Comparison of ENCODE assay signal across 8 cellular contexts in the genomic region with DNA sequence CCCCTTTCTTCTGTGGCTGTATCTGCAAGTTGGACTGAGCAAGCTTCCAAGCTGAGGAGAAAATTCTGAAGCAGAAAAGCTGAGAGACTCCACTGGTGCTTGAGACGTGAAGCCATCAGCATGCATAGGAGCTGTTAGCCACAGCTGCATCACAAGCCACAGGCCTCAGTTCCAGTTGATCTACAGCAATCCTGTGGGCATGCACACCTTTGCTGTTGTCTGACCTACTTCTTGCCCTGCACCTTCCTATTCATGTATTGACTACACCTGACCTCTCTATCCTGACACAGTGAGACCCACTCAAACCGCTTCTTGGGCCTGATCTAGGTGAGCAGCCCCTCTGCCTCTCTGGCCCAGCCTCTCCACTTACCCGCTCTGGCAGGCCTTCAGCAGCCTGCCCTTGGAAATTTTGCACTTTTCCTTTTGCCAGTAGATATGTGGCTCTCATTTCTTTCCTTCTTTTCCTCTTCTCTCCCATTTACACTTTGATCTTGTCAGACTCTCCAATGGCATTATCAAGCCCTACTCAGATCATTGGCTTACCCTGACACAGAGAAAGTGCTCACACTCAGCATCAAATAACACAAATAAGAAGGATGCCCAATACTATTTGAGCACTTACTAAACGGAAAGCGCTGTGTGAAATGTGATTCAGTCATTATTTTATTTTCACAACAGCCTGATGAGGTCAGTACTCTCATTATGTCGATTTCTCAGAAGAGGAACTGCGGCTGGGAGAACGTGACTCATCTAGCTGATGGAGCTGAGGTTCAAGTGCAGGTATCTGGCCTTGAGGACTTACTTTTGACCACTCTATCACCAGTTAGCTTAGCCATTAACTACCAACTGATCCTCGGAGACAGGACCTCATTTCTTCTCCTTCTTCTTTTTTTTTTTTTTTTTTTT. TPM values are rescaled to one million over a fixed set of nuclear protein-coding genes. Genes with fewer than 3 reads are reported as not detected.
A peak's percentile ranks its signal among the peaks of the same experiment; 100 is the strongest.
DNase-seq lines count a peak whose midpoint lies in the region; ATAC-seq, FAIRE-seq and TF ChIP-seq lines count a peak whose summit lies in the region.

No MANE protein-coding gene starts in this region.

- H3K27me3 ChIP-seq in bronchial epithelial cell (ENCODE audit: control insufficient read depth, insufficient read depth, low read length) (no peaks in the 10 kb centered on the region), suprapubic skin (no peaks in the 10 kb centered on the region)

- 79% methylated on average over 9 of the region's 9 CpGs for WGBS in suprapubic skin

- H3K9me3 ChIP-seq in suprapubic skin = no peaks in the 10 kb centered on the region

- H3K4me1 ChIP-seq in suprapubic skin = peaks cover 20% of the 10 kb centered on the region

- TF ChIP-seq EP300 in suprapubic skin (IDR thresholded peaks at IDR 0.05) = no peak

- DNase-seq in AG09309 (ENCODE audit: low read depth) (peak; percentile 52), NCI-H460 (ENCODE audit: extremely low read depth, low read depth) (peak; percentile 75), bronchial epithelial cell (ENCODE audit: low read depth) (peak; percentile 78), NCI-H1436 treated with DMSO at 0.1 percent for 48 hours (lab: John Stamatoyannopoulos, UW) (no peak), NCI-H2081 (lab: John Stamatoyannopoulos, UW) (no peak), suprapubic skin (ENCODE audit: low spot score in 2 of 2) (no peak)
- peak; percentile 36 to 44 for DNase-seq in stimulated activated CD4-positive, alpha-beta T cell treated with anti-CD3 and anti-CD28 coated beads, Interleukin-2, amount 100 ng/mL, for 24 hours

- no peaks in the 10 kb centered on the region for H3K36me3 ChIP-seq in bronchial epithelial cell (ENCODE audit: control insufficient read depth, insufficient read depth, low read length)
- H3K36me3 ChIP-seq in suprapubic skin = no peaks in the 10 kb centered on the region

- FAIRE-seq in bronchial epithelial cell (lab: Jason Lieb, UNC) = no peak

- H3K4me3 ChIP-seq in AG09309 (ENCODE audit: control insufficient read depth, low read depth, low read length) = no peak overlapping the region
- no peak overlapping the region for H3K4me3 ChIP-seq in bronchial epithelial cell (ENCODE audit: low read depth, low read length)
- no peak overlapping the region for H3K4me3 ChIP-seq in suprapubic skin

- TF ChIP-seq CTCF in AG09309 (IDR thresholded peaks at IDR 0.05; ENCODE audit: control insufficient read depth, insufficient read depth, low read depth, low read length, missing control alignments) (no peak), bronchial epithelial cell (IDR thresholded peaks at IDR 0.05; ENCODE audit: insufficient read depth, low read length, severe bottlenecking) (no peak), suprapubic skin (IDR thresholded peaks at IDR 0.05) (no peak)

- TF ChIP-seq POLR2A in suprapubic skin (IDR thresholded peaks at IDR 0.05) = no peak

- no peak overlapping the region for H3K27ac ChIP-seq in suprapubic skin

- peak; percentile 81 for ATAC-seq in GM19351 (IDR thresholded peaks at IDR 0.05; ENCODE audit: unreplicated experiment)

RNA-seq across cellular contexts. Expression of gene PTGR2, which starts 21.9 kb away (rescaled TPM):
- 9.6 and 12.8 TPM in 2 replicates for total RNA-seq in NCI-H460 (2014; rRNA removed; shearing (Covaris generic))
- polyA plus RNA-seq in NCI-H460 (2014; cell fraction: nucleus; rRNA removed) = 8.7 and 22.8 TPM in 2 replicates
- total RNA-seq in bronchial epithelial cell (5.8 and 7.2 TPM in 2 replicates), suprapubic skin (10 to 100 TPM in 2 of 4 donors, 1 to 10 TPM in 2; 6.3 to 25.1 (median 10.3) TPM)

RNA-seq across cellular contexts. Expression of gene ZNF410, which starts 56.9 kb away (rescaled TPM):
- 77.5 and 79.3 TPM in 2 replicates for total RNA-seq in NCI-H460 (2014; rRNA removed; shearing (Covaris generic))
- polyA plus RNA-seq in NCI-H460 (2014; cell fraction: nucleus; rRNA removed) = 52.8 and 63.9 TPM in 2 replicates
- total RNA-seq in bronchial epithelial cell (126 and 131 TPM in 2 replicates), suprapubic skin (10 to 100 TPM; 51.9 to 71.2 (median 60.4) TPM)

Comparison
In these comparisons a context has a peak if more than half of its experiments do, and no peak if none do; other contexts are left out.
1. DNase-seq: peak in AG09309 (single experiment), NCI-H460 (single experiment), bronchial epithelial cell (single experiment) and stimulated activated CD4-positive, alpha-beta T cell treated with anti-CD3 and anti-CD28 coated beads, Interleukin-2, amount 100 ng/mL, for 24 hours (2 of 2); none in NCI-H1436 treated with DMSO at 0.1 percent for 48 hours (single experiment), NCI-H2081 (0 of 2) and suprapubic skin (0 of 2).